19 cellular contexts compared by ENCODE assay signal in genomic region chr16:49011807-49012345, GRCh38.
"Had no signal": no experiment of that assay in that cellular context is flagged by ENCODE, and none has a peak within 500 bp of the region (broad histone marks: within the 10 kb centered on the region; RNA-seq: fewer than 3 reads in every experiment).

No MANE protein-coding gene starts in this region.

- H3K27ac ChIP-seq: epithelial cell of prostate, esophagus muscularis mucosa, gastrocnemius medialis, lower lobe of right lung, parathyroid adenoma, psoas muscle, right atrium auricular region had no signal

- H3K27ac Mint-ChIP-seq: naive B cell, nephron, type B pancreatic cell had no signal

- H3K4me1 Mint-ChIP-seq: naive B cell had no signal

- H3K4me3 ChIP-seq: esophagus muscularis mucosa, gastrocnemius medialis, heart right ventricle, left ventricle myocardium inferior, lower lobe of right lung, psoas muscle, right atrium auricular region, smooth muscle cell had no signal

- H3K9me3 ChIP-seq: gastrocnemius medialis, heart right ventricle, left ventricle myocardium inferior, lower lobe of right lung, psoas muscle, right atrium auricular region had no signal

- H3K36me3 Mint-ChIP-seq: naive B cell, type B pancreatic cell had no signal

- ATAC-seq: gastrocnemius medialis, lower lobe of right lung, psoas muscle had no signal

- H3K36me3 ChIP-seq: esophagus muscularis mucosa, gastrocnemius medialis, heart right ventricle, left ventricle myocardium inferior, lower lobe of right lung, right atrium auricular region had no signal

- H3K9me3 Mint-ChIP-seq: nephron, type B pancreatic cell had no signal

- H3K27me3 ChIP-seq: heart right ventricle, right atrium auricular region had no signal

- H3K4me1 ChIP-seq: gastrocnemius medialis, lower lobe of right lung, parathyroid adenoma, psoas muscle had no signal

- H3K4me3 Mint-ChIP-seq: naive B cell, nephron, type B pancreatic cell had no signal

- DNase-seq: effector memory CD4-positive, alpha-beta T cell; gastrocnemius medialis; heart right ventricle; hypothalamus; kidney glomerular epithelial cell; left ventricle myocardium inferior; lower lobe of right lung; mesenchymal stem cell; naive B cell; psoas muscle; stimulated activated CD4-positive, alpha-beta T cell treated with anti-CD3 and anti-CD28 coated beads, Interleukin-2, amount 100 ng/mL, for 48 hours; stimulated activated naive CD4-positive, alpha-beta T cell treated with Interleukin-2 at 50 U/mL for 16 hours had no signal
